In genomic region chr2:69166812-69167468, GRCh38 we compare ENCODE assay signal across 18 cellular contexts.
DNase-seq lines count a peak whose midpoint lies in the region; ATAC-seq and TF ChIP-seq lines count a peak whose summit lies in the region.
"Had no signal": no experiment of that assay in that cellular context is flagged by ENCODE, and none has a peak within 500 bp of the region (broad histone marks: within the 10 kb centered on the region; RNA-seq: fewer than 3 reads in every experiment).

No MANE protein-coding gene starts in this region.

- H3K4me1 ChIP-seq in BLaER1 (peaks cover 29% of the 10 kb centered on the region), Caco-2 (peaks cover 11% of the 10 kb centered on the region; the same call in 1 of the 2 replicates), uterus (peaks cover 5 to 28% of the 10 kb centered on the region in 2 donors)

- BruUV-seq in Caco-2 (replicated peaks; lab: Mats Ljungman, UMichigan): no TSS peak

- POLR2A ChIA-PET in Caco-2 (lab: Charles Lee): no interaction called here

- ATAC-seq in GM21423 (IDR thresholded peaks at IDR 0.05; ENCODE audit: unreplicated experiment): no peak
- ATAC-seq: activated CD8-positive, alpha-beta T cell treated with anti-CD3 and anti-CD28 coated beads for 36 hours; effector memory CD8-positive, alpha-beta T cell; naive thymus-derived CD8-positive, alpha-beta T cell; psoas muscle had no signal

- H3K27me3 ChIP-seq in BLaER1 (no peaks in the 10 kb centered on the region), Caco-2 (replicated peaks; ENCODE audit: control insufficient read depth, insufficient read depth, low read length) (peaks cover 1% of the 10 kb centered on the region; the same call in 1 of the 2 replicates), uterus (no peaks in the 10 kb centered on the region)

- H3K27ac ChIP-seq in BLaER1 (no peak overlapping the region), uterus (peak overlapping the region in 1 of 2 donors; percentile 1)
- H3K27ac ChIP-seq: psoas muscle, VCaP had no signal

- H3K4me1 Mint-ChIP-seq in brain (peaks cover 75% of the 10 kb centered on the region), Caco-2 (ENCODE audit: low read depth, unreplicated experiment) (peaks cover 6% of the 10 kb centered on the region)
- H3K4me1 Mint-ChIP-seq: central memory CD8-positive, alpha-beta T cell had no signal

- no peaks in the 10 kb centered on the region for H3K9me3 ChIP-seq in BLaER1
- no peaks in the 10 kb centered on the region for H3K9me3 ChIP-seq in Caco-2
- H3K9me3 ChIP-seq in uterus: no peaks in the 10 kb centered on the region
- H3K9me3 ChIP-seq: psoas muscle had no signal

- intact Hi-C loops in Caco-2 (cut with micrococcal nuclease; ENCODE audit: unreplicated experiment) (no loop called here), uterus (cut with DNase I; ENCODE audit: low total_unique reads) (no loop called here)

- DNase-seq in NCI-H1436 (lab: John Stamatoyannopoulos, UW) (peak; percentile 76), midbrain (lab: John Stamatoyannopoulos, UW) (peak; percentile 15), Caco-2 (no peak), uterus (no peak)
- no peak for DNase-seq in activated CD4-positive, CD25-positive, alpha-beta regulatory T cell (lab: John Stamatoyannopoulos, UW)
- DNase-seq: activated CD8-positive, alpha-beta T cell treated with anti-CD3 and anti-CD28 coated beads for 36 hours; activated T-cell treated with anti-CD3 and anti-CD28 coated beads, Interleukin-2, amount 50 U/mL, for 48 hours; effector memory CD8-positive, alpha-beta T cell; naive thymus-derived CD8-positive, alpha-beta T cell; NCI-H226; psoas muscle had no signal

- H3K9me3 Mint-ChIP-seq in brain: no peaks in the 10 kb centered on the region
- no peaks in the 10 kb centered on the region for H3K9me3 Mint-ChIP-seq in Caco-2 (ENCODE audit: unreplicated experiment)
- H3K9me3 Mint-ChIP-seq: activated CD8-positive, alpha-beta T cell treated with anti-CD3 and anti-CD28 coated beads for 36 hours; central memory CD8-positive, alpha-beta T cell; effector memory CD8-positive, alpha-beta T cell; IgD-negative memory B cell; naive thymus-derived CD8-positive, alpha-beta T cell; stimulated activated naive CD8-positive, alpha-beta T cell treated with anti-CD3 and anti-CD28 coated beads, Interleukin-15, Interleukin-2, amounts not matched to agents 100 ng/mL and 50 ng/mL, for 24 hours had no signal

- no peak for TF ChIP-seq POLR2A in uterus (IDR thresholded peaks at IDR 0.05)

- no peaks in the 10 kb centered on the region for H4K20me1 ChIP-seq in BLaER1

- peak overlapping the region; percentile 2 to 48 (median 21) for H3K27ac Mint-ChIP-seq in brain
- H3K27ac Mint-ChIP-seq in Caco-2 (ENCODE audit: unreplicated experiment): no peak overlapping the region
- H3K27ac Mint-ChIP-seq: activated CD8-positive, alpha-beta T cell treated with anti-CD3 and anti-CD28 coated beads for 36 hours; effector memory CD8-positive, alpha-beta T cell; IgD-negative memory B cell; naive thymus-derived CD8-positive, alpha-beta T cell; stimulated activated naive CD8-positive, alpha-beta T cell treated with anti-CD3 and anti-CD28 coated beads, Interleukin-15, Interleukin-2, amounts not matched to agents 100 ng/mL and 50 ng/mL, for 24 hours had no signal

- no peaks in the 10 kb centered on the region for H3K36me3 ChIP-seq in BLaER1
- H3K36me3 ChIP-seq in Caco-2 (ENCODE audit: control insufficient read depth, insufficient read depth, low read length): no peaks in the 10 kb centered on the region
- H3K36me3 ChIP-seq in uterus: no peaks in the 10 kb centered on the region

- H3K4me3 ChIP-seq in BLaER1 (no peak overlapping the region), Caco-2 (ENCODE audit: low read depth, low read length) (no peak overlapping the region), uterus (no peak overlapping the region)
- H3K4me3 ChIP-seq: psoas muscle had no signal

- CTCF ChIA-PET in Caco-2 (lab: Charles Lee): no interaction called here

- peak overlapping the region; percentile 29 for H3K4me2 ChIP-seq in BLaER1

- no peak for TF ChIP-seq CTCF in brain (conservative IDR thresholded peaks at IDR 0.05)
- TF ChIP-seq CTCF in Caco-2 (IDR thresholded peaks at IDR 0.05; ENCODE audit: insufficient read depth in 1 of 2, low read depth in 1 of 2, low read length in 1 of 2, severe bottlenecking in 1 of 2, unreplicated experiment in 1 of 2): no peak
- TF ChIP-seq CTCF in uterus (IDR thresholded peaks at IDR 0.05): no peak

- peaks cover 41% of the 10 kb centered on the region for H3K36me3 Mint-ChIP-seq in brain
- no peaks in the 10 kb centered on the region for H3K36me3 Mint-ChIP-seq in Caco-2 (ENCODE audit: insufficient read depth, unreplicated experiment)
- H3K36me3 Mint-ChIP-seq: IgD-negative memory B cell; naive thymus-derived CD8-positive, alpha-beta T cell had no signal

- H3K9ac ChIP-seq in BLaER1: no peak overlapping the region

- H3K27me3 Mint-ChIP-seq in brain: peaks cover 5% of the 10 kb centered on the region
- peaks cover 10% of the 10 kb centered on the region for H3K27me3 Mint-ChIP-seq in Caco-2 (ENCODE audit: insufficient read depth, unreplicated experiment)

- H3K4me3 Mint-ChIP-seq in brain: peak overlapping the region in 1 of 5 experiments; percentile 4
- H3K4me3 Mint-ChIP-seq in Caco-2 (ENCODE audit: unreplicated experiment): no peak overlapping the region
- H3K4me3 Mint-ChIP-seq: activated CD8-positive, alpha-beta T cell treated with anti-CD3 and anti-CD28 coated beads for 36 hours; central memory CD8-positive, alpha-beta T cell; effector memory CD8-positive, alpha-beta T cell; IgD-negative memory B cell; naive thymus-derived CD8-positive, alpha-beta T cell; stimulated activated naive CD8-positive, alpha-beta T cell treated with anti-CD3 and anti-CD28 coated beads, Interleukin-15, Interleukin-2, amounts not matched to agents 100 ng/mL and 50 ng/mL, for 24 hours had no signal

Comparison
In these comparisons a context has a peak if more than half of its experiments do, and no peak if none do; other contexts are left out.
1. DNase-seq: peak in NCI-H1436 (single experiment) and midbrain (single experiment); none in activated CD4-positive, CD25-positive, alpha-beta regulatory T cell (0 of 4), Caco-2 (0 of 2) and uterus (0 of 2).